31 cellular contexts compared by ENCODE assay signal in genomic region chr2:48587560-48587959, GRCh38. TPM values are rescaled to one million over a fixed set of nuclear protein-coding genes. Genes with fewer than 3 reads are reported as not detected.
"Had no signal": no experiment of that assay in that cellular context is flagged by ENCODE, and none has a peak within 500 bp of the region (broad histone marks: within the 10 kb centered on the region; RNA-seq: fewer than 3 reads in every experiment).

No MANE protein-coding gene starts in this region.

- H3K36me3 ChIP-seq: adrenal gland, colonic mucosa, left lung, pancreas, right lobe of liver, upper lobe of left lung had no signal

- H3K4me1 ChIP-seq: adrenal gland, ascending aorta, colonic mucosa, pancreas, right lobe of liver, testis had no signal

- H3K36me3 Mint-ChIP-seq: activated naive CD8-positive, alpha-beta T cell; immature natural killer cell had no signal

- H3K4me1 Mint-ChIP-seq: activated B cell treated with CpG ODN at 0.5 μM for 24 hours; central memory CD8-positive, alpha-beta T cell; immature natural killer cell had no signal

- H3K27ac Mint-ChIP-seq: activated B cell treated with CpG ODN at 0.5 μM for 24 hours; activated naive CD8-positive, alpha-beta T cell; activated T-helper 2 cell treated with anti-CD3 and anti-CD28 coated beads, Interferon-gamma antibody, Interleukin-2, Interleukin-4, amounts not matched to agents 10 μg/mL and 5 μg/mL and 100 μg/mL, durations not matched to agents 14 hours and 24 hours and 36 hours; immature natural killer cell; naive thymus-derived CD8-positive, alpha-beta T cell had no signal

- H3K9me3 Mint-ChIP-seq: activated B cell treated with CpG ODN at 0.5 μM for 24 hours; activated T-cell treated with anti-CD3 and anti-CD28 coated beads, Interleukin-2, amount 50 U/mL, for 4 hours; activated T-helper 2 cell treated with anti-CD3 and anti-CD28 coated beads, Interferon-gamma antibody, Interleukin-2, Interleukin-4, amounts not matched to agents 10 μg/mL and 5 μg/mL and 100 μg/mL, durations not matched to agents 14 hours and 24 hours and 36 hours; central memory CD8-positive, alpha-beta T cell; immature natural killer cell; naive thymus-derived CD8-positive, alpha-beta T cell had no signal

- FAIRE-seq: endometrium, pancreas, TTC549 had no signal

- H3K9me3 ChIP-seq: adrenal gland, ascending aorta, colonic mucosa, left lung, pancreas, right lobe of liver, testis, upper lobe of left lung had no signal

- H3K27me3 ChIP-seq: adrenal gland, ascending aorta, colonic mucosa, left lung, pancreas, right lobe of liver, testis, upper lobe of left lung had no signal

- H3K27ac ChIP-seq: adrenal gland, ascending aorta, colonic mucosa, left lung, pancreas, right lobe of liver, testis, upper lobe of left lung had no signal

- DNase-seq: activated B cell treated with CpG ODN at 0.5 μM for 24 hours; activated CD4-positive, alpha-beta T cell treated with anti-CD3 and anti-CD28 coated beads for 4 hours; activated CD4-positive, alpha-beta T cell treated with anti-CD3 and anti-CD28 coated beads, Interleukin-2, amount 50 U/mL, for 48 hours; activated CD8-positive, alpha-beta memory T cell treated with anti-CD3 and anti-CD28 coated beads, Interleukin-2, amount 50 U/mL, for 48 hours; activated naive CD4-positive, alpha-beta T cell; activated T-cell treated with anti-CD3 and anti-CD28 coated beads, Interleukin-2, amount 50 U/mL, for 4 hours; colonic mucosa; foreskin fibroblast; immature natural killer cell; kidney glomerular epithelial cell; left lung; naive thymus-derived CD8-positive, alpha-beta T cell; pancreas; right lobe of liver; stimulated activated CD4-positive, alpha-beta T cell treated with anti-CD3 and anti-CD28 coated beads, Interleukin-2, amount 100 ng/mL, for 48 hours; stimulated activated naive CD4-positive, alpha-beta T cell; T-helper 1 cell; testis; upper lobe of left lung had no signal

- H3K4me3 Mint-ChIP-seq: activated B cell treated with CpG ODN at 0.5 μM for 24 hours; activated naive CD8-positive, alpha-beta T cell; activated T-cell treated with anti-CD3 and anti-CD28 coated beads, Interleukin-2, amount 50 U/mL, for 4 hours; central memory CD8-positive, alpha-beta T cell; immature natural killer cell; naive thymus-derived CD8-positive, alpha-beta T cell had no signal

- ATAC-seq: activated T-cell treated with anti-CD3 and anti-CD28 coated beads, Interleukin-2, amount 50 U/mL, for 4 hours; left lung; naive thymus-derived CD8-positive, alpha-beta T cell; pancreas; right lobe of liver had no signal

- H3K4me3 ChIP-seq: adrenal gland, ascending aorta, colonic mucosa, left lung, lung, pancreas, right lobe of liver, testis, upper lobe of left lung had no signal

- H3K27me3 Mint-ChIP-seq: activated naive CD8-positive, alpha-beta T cell; central memory CD8-positive, alpha-beta T cell had no signal

RNA-seq across cellular contexts. Expression of gene GTF2A1L, which starts 30.1 kb away (rescaled TPM):
- total RNA-seq: activated B cell treated with CpG ODN at 0.5 μM for 24 hours; activated CD8-positive, alpha-beta memory T cell treated with anti-CD3 and anti-CD28 coated beads for 36 hours; activated T-cell treated with anti-CD3 and anti-CD28 coated beads, Interleukin-2, amount 50 U/mL, for 4 hours; activated T-helper 2 cell treated with anti-CD3 and anti-CD28 coated beads, Interferon-gamma antibody, Interleukin-2, Interleukin-4, amounts not matched to agents 10 μg/mL and 5 μg/mL and 100 μg/mL, durations not matched to agents 14 hours and 24 hours and 36 hours; epithelial cell of proximal tubule; glomerular endothelial cell; mesenteric fat pad; naive thymus-derived CD8-positive, alpha-beta T cell had no signal
- polyA plus RNA-seq: immature natural killer cell; naive thymus-derived CD8-positive, alpha-beta T cell had no signal
